8 cellular contexts compared by ENCODE assay signal in the genomic region with DNA sequence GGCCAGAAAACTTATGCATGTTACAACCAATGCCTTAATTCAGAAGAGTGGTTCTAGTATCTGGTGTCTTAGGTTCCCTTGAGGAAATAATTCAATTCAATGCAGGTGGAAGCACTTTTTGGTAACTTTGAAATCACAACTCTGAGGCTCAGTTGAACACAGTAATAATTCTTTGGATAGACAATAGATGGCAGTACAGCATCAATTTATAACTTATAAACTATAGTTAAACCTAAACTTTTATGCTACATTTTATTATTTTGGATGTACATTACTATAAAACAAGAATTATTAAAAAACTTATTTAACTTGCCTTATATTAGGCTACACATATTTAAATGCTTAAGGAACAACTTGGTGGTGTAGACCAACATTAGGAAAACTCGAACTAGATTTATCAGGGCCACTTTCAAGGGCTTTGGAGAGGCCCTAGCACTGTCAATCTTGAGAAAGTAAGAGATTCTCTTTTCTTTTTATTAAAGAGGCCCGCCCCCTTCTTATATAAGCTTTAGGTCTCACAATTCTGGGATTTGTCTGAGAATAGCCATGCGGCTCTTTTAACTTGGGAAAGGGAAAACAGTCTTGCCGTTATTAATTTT.
DNase-seq lines count a peak whose midpoint lies in the region; ATAC-seq and TF ChIP-seq lines count a peak whose summit lies in the region.

No MANE protein-coding gene starts in this region.

- TF ChIP-seq POLR2A in Peyer's patch (IDR thresholded peaks at IDR 0.05) (no peak), uterus (IDR thresholded peaks at IDR 0.05) (no peak)

- no peaks in the 10 kb centered on the region for H3K36me3 Mint-ChIP-seq in type B pancreatic cell

- H3K27me3 Mint-ChIP-seq in type B pancreatic cell = peaks cover 15% of the 10 kb centered on the region

- H3K4me3 ChIP-seq in heart right ventricle = no peak overlapping the region
- no peak overlapping the region for H3K4me3 ChIP-seq in right cardiac atrium (ENCODE audit: low read length)
- H3K4me3 ChIP-seq in Peyer's patch = no peak overlapping the region
- no peak overlapping the region for H3K4me3 ChIP-seq in fibroblast of the aortic adventitia (ENCODE audit: low read depth, low read length)
- no peak overlapping the region for H3K4me3 ChIP-seq in uterus

- H3K27me3 ChIP-seq in heart right ventricle = peaks cover 0 to 25% (median 23%) of the 10 kb centered on the region in 7 donors
- no peaks in the 10 kb centered on the region for H3K27me3 ChIP-seq in right cardiac atrium (ENCODE audit: control insufficient read depth, insufficient read depth)
- H3K27me3 ChIP-seq in Peyer's patch = no peaks in the 10 kb centered on the region
- H3K27me3 ChIP-seq in uterus = no peaks in the 10 kb centered on the region

- no peaks in the 10 kb centered on the region for H3K36me3 ChIP-seq in heart right ventricle
- no peaks in the 10 kb centered on the region for H3K36me3 ChIP-seq in Peyer's patch
- no peaks in the 10 kb centered on the region for H3K36me3 ChIP-seq in uterus

- WGBS in heart right ventricle, 2 donors = 40 to 61% methylated on average over 4 of the region's 4 CpGs
- 38% methylated on average over 4 of the region's 4 CpGs for WGBS in right cardiac atrium

- intact Hi-C loops in heart right ventricle (cut with DNase I) (loop anchor here in 7 of 10 donors (2.0 to 10.0 kb wide), 7 partner anchors 68 to 1014 kb away; no protein-coding TSS in a partner anchor), right cardiac atrium (cut with DNase I) (loop anchor here (5.0 to 10.0 kb wide), 2 partner anchors 121 to 528 kb away; a partner anchor contains a TSS), uterus (cut with DNase I; ENCODE audit: low total_unique reads) (loop anchor here (10.0 kb wide), 1 partner anchor 118 kb away; no protein-coding TSS in a partner anchor)

- peaks cover 0 to 43% (median 4%) of the 10 kb centered on the region in 9 donors for H3K4me1 ChIP-seq in heart right ventricle
- no peaks in the 10 kb centered on the region for H3K4me1 ChIP-seq in right cardiac atrium (ENCODE audit: control insufficient read depth, insufficient read depth, low read length)
- H3K4me1 ChIP-seq in Peyer's patch = peaks cover 0 to 7% (median 0%) of the 10 kb centered on the region in 4 donors
- H3K4me1 ChIP-seq in uterus = no peaks in the 10 kb centered on the region

- peak in 1 of 8 donors; percentile 43 for ATAC-seq in heart right ventricle
- ATAC-seq in right cardiac atrium = no peak

- DNase-seq in heart right ventricle (no peak), right cardiac atrium (no peak), Peyer's patch (no peak), fibroblast of the aortic adventitia (ENCODE audit: low read depth) (peak; percentile 51), type B pancreatic cell (ENCODE audit: extremely low spot score, unreplicated experiment) (no peak), uterus (no peak), NCI-H187 (lab: John Stamatoyannopoulos, UW) (no peak)
- DNase-seq in activated CD4-positive, alpha-beta T cell treated with anti-CD3 and anti-CD28 coated beads for 4 hours = no peak

- no peak overlapping the region for H3K4me3 Mint-ChIP-seq in type B pancreatic cell

- H3K9me3 Mint-ChIP-seq in type B pancreatic cell = no peaks in the 10 kb centered on the region

- H3K9me3 ChIP-seq in heart right ventricle = no peaks in the 10 kb centered on the region
- H3K9me3 ChIP-seq in right cardiac atrium (ENCODE audit: control insufficient read depth, low read length) = no peaks in the 10 kb centered on the region
- H3K9me3 ChIP-seq in Peyer's patch = no peaks in the 10 kb centered on the region
- no peaks in the 10 kb centered on the region for H3K9me3 ChIP-seq in uterus

- peak in 8 of 9 donors; percentile 29 to 71 (median 54) for TF ChIP-seq CTCF in heart right ventricle (IDR thresholded peaks at IDR 0.05)
- peak; percentile 18 to 72 (median 55) for TF ChIP-seq CTCF in Peyer's patch (IDR thresholded peaks at IDR 0.05)
- TF ChIP-seq CTCF in fibroblast of the aortic adventitia (IDR thresholded peaks at IDR 0.05; ENCODE audit: insufficient read depth, low read length) = peak; percentile 51
- TF ChIP-seq CTCF in type B pancreatic cell (conservative IDR thresholded peaks at IDR 0.05) = peak; percentile 73
- TF ChIP-seq CTCF in uterus (IDR thresholded peaks at IDR 0.05) = peak in 2 of 4 experiments; percentile 16 to 32

- peak overlapping the region; percentile 35 for H3K27ac Mint-ChIP-seq in type B pancreatic cell

- peaks cover 30% of the 10 kb centered on the region for H3K4me1 Mint-ChIP-seq in type B pancreatic cell (ENCODE audit: unreplicated experiment)

- H3K27ac ChIP-seq in heart right ventricle = peak overlapping the region in 1 of 10 donors; percentile 28
- no peak overlapping the region for H3K27ac ChIP-seq in right cardiac atrium (ENCODE audit: low read length)
- no peak overlapping the region for H3K27ac ChIP-seq in Peyer's patch
- no peak overlapping the region for H3K27ac ChIP-seq in uterus
